26 cellular contexts compared by ENCODE assay signal in the genomic region with DNA sequence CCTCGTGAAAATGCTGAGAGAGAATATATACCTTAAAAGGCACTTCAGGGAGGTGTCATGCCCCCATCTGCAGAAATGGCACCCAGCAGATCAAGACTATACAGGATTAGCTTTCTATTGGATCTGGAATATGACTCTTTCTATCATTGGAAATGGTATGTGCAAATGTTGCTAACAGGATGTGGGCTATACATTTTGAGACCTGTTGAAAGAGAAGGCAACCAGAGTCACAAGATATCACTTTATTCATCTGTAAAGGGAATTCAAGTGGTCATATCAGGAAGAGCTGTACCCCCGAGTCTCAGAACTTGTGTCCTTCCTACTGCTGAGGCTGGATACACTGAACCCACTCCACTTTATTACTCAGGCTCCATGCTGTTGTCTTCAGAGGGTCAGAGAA.
"Had no signal": no experiment of that assay in that cellular context is flagged by ENCODE, and none has a peak within 500 bp of the region (broad histone marks: within the 10 kb centered on the region; RNA-seq: fewer than 3 reads in every experiment).

No MANE protein-coding gene starts in this region.

- H3K36me3 ChIP-seq: lower lobe of right lung, ovary, right atrium auricular region, right lobe of liver, stomach, thyroid gland, vagina had no signal

- H3K27ac ChIP-seq: lower lobe of right lung, ovary, right atrium auricular region, right lobe of liver, stomach, testis, thyroid gland, vagina had no signal

- H3K4me3 ChIP-seq: lower lobe of right lung, ovary, right atrium auricular region, right lobe of liver, stomach, testis, thyroid gland, vagina had no signal

- ATAC-seq: left cardiac atrium; left lobe of liver; left ventricle myocardium superior; lower lobe of right lung; natural killer cell treated with Interleukin-12 subunit alpha and Interleukin-12 subunit beta and Interleukin-15 and Interleukin-18, amount 100 ng/mL, for 72 hours; right lobe of liver; stimulated activated naive B cell treated with anti-CD40 and anti-IgM and Interleukin-4, amounts not matched to agents 10 μg/mL and 1 μg/mL and 100 μg/mL, for 72 hours; stimulated activated naive CD8-positive, alpha-beta T cell treated with anti-CD3 and anti-CD28 coated beads, Interleukin-15, Interleukin-2, amounts not matched to agents 100 U/mL and 50 U/mL, for 24 hours had no signal

- H3K4me1 Mint-ChIP-seq: naive B cell; stimulated activated naive B cell treated with anti-CD40 and anti-IgM and Interleukin-4, amounts not matched to agents 10 μg/mL and 1 μg/mL and 100 μg/mL, for 72 hours had no signal

- H3K9me3 ChIP-seq: lower lobe of right lung, ovary, right atrium auricular region, right lobe of liver, stomach, testis, thyroid gland, vagina had no signal

- H3K36me3 Mint-ChIP-seq: mesothelial cell of epicardium; naive B cell; natural killer cell treated with Interleukin-12 subunit alpha and Interleukin-12 subunit beta and Interleukin-15 and Interleukin-18, amount 100 ng/mL, for 72 hours; stimulated activated naive B cell treated with anti-CD40 and anti-IgM and Interleukin-4, amounts not matched to agents 10 μg/mL and 1 μg/mL and 100 μg/mL, for 72 hours; type B pancreatic cell had no signal

- H3K27ac Mint-ChIP-seq: mesothelial cell of epicardium; naive B cell; natural killer cell treated with Interleukin-12 subunit alpha and Interleukin-12 subunit beta and Interleukin-15 and Interleukin-18, amount 100 ng/mL, for 72 hours; progenitor cell of endocrine pancreas; stimulated activated naive B cell treated with anti-CD40 and anti-IgM and Interleukin-4, amounts not matched to agents 10 μg/mL and 1 μg/mL and 100 μg/mL, for 72 hours; type B pancreatic cell had no signal

- H3K4me1 ChIP-seq: lower lobe of right lung, right atrium auricular region, right lobe of liver, vagina had no signal

- H3K27me3 ChIP-seq: ovary, right atrium auricular region, right lobe of liver, stomach, testis, thyroid gland, vagina had no signal

- H3K4me3 Mint-ChIP-seq: mesothelial cell of epicardium; naive B cell; natural killer cell treated with Interleukin-12 subunit alpha and Interleukin-12 subunit beta and Interleukin-15 and Interleukin-18, amount 100 ng/mL, for 72 hours; stimulated activated naive B cell treated with anti-CD40 and anti-IgM and Interleukin-4, amounts not matched to agents 10 μg/mL and 1 μg/mL and 100 μg/mL, for 72 hours; type B pancreatic cell had no signal

- H3K27me3 Mint-ChIP-seq: progenitor cell of endocrine pancreas had no signal

- H3K9me3 Mint-ChIP-seq: mesothelial cell of epicardium; natural killer cell treated with Interleukin-12 subunit alpha and Interleukin-12 subunit beta and Interleukin-15 and Interleukin-18, amount 100 ng/mL, for 72 hours; stimulated activated naive B cell treated with anti-CD40 and anti-IgM and Interleukin-4, amounts not matched to agents 10 μg/mL and 1 μg/mL and 100 μg/mL, for 72 hours; type B pancreatic cell had no signal

- DNase-seq: hippocampal formation; kidney glomerular epithelial cell; left cardiac atrium; left ventricle myocardium superior; lower lobe of right lung; mammary epithelial cell; mesendoderm; naive B cell; ovary; right lobe of liver; stimulated activated CD4-positive, alpha-beta T cell treated with anti-CD3 and anti-CD28 coated beads, Interleukin-12 subunit alpha, Interleukin-12 subunit beta, amount 100 ng/mL, for 4 hours; stimulated activated CD4-positive, alpha-beta T cell treated with anti-CD3 and anti-CD28 coated beads, Interleukin-15, amount 100 ng/mL, for 24 hours; stimulated activated CD4-positive, alpha-beta T cell treated with anti-CD3 and anti-CD28 coated beads, Interleukin-2, amount 100 ng/mL, for 24 hours; stimulated activated CD4-positive, alpha-beta T cell treated with anti-CD3 and anti-CD28 coated beads, Interleukin-4, amount 100 ng/mL, for 1 hour; stimulated activated naive B cell treated with anti-CD40 and anti-IgM and Interleukin-4, amounts not matched to agents 10 μg/mL and 1 μg/mL and 100 μg/mL, for 72 hours; stimulated activated naive CD8-positive, alpha-beta T cell treated with anti-CD3 and anti-CD28 coated beads, Interleukin-15, Interleukin-2, amounts not matched to agents 100 U/mL and 50 U/mL, for 24 hours; stomach; testis; thyroid gland had no signal
